Comparison of ENCODE assay signal across 15 cellular contexts in the genomic region with DNA sequence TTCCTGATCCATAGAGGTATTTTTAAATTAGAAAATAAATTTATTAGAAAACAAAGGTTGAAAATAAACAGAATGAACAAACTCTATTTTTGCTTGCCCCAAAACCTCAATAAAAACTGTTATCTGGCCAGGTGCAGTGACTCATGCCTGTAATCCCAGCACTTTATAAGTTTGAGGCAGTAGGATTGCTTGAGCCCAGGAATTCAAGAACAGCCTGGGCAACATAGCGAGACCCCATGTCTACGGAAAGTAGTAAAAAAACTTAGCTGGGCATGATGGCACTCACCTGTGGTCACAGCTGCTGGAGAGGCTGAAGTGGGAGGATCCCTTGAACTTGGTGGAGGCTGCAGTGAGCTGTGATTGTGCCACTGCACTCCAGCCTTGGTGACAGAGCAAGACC. TPM values are rescaled to one million over a fixed set of nuclear protein-coding genes. Genes with fewer than 3 reads are reported as not detected.
DNase-seq lines count a peak whose midpoint lies in the region; ATAC-seq and TF ChIP-seq lines count a peak whose summit lies in the region.
"Had no signal": no experiment of that assay in that cellular context is flagged by ENCODE, and none has a peak within 500 bp of the region (broad histone marks: within the 10 kb centered on the region; RNA-seq: fewer than 3 reads in every experiment).

No MANE protein-coding gene starts in this region.

- H3K27me3 ChIP-seq in HCT116 (ENCODE audit: insufficient read depth, low read length) (no peaks in the 10 kb centered on the region), foreskin keratinocyte (no peaks in the 10 kb centered on the region)
- H3K27me3 ChIP-seq: BLaER1 treated with 17β-estradiol and CSF1 and Interleukin-3, amounts not matched to agents 10 nM and 100 nM had no signal

- ATAC-seq in HCT116 (peak; percentile 44; the same call in 1 of the 2 replicates), foreskin keratinocyte (peak; percentile 14), GM19452 (IDR thresholded peaks at IDR 0.05; ENCODE audit: unreplicated experiment) (no peak)
- ATAC-seq: CD8-positive, alpha-beta T cell had no signal

- CTCF ChIA-PET in Calu3 (lab: Charles Lee) = no interaction called here
- CTCF ChIA-PET in HCT116 (lab: Charles Lee) = no interaction called here
- CTCF ChIA-PET in RWPE1 (lab: Yijun Ruan, JAX) = interaction anchor here (0.5 kb wide), 1 partner anchor 76 kb away, joined by 3 read pairs; no protein-coding TSS in a partner anchor

- peaks cover 26% of the 10 kb centered on the region; the same call in 1 of the 2 replicates for H4K20me1 ChIP-seq in HCT116 (ENCODE audit: insufficient read depth)

- POLR2A ChIA-PET in HCT116 (lab: Charles Lee) = no interaction called here
- POLR2A ChIA-PET in RWPE1 (lab: Yijun Ruan, JAX; ENCODE audit: low non-redundant PET) = no interaction called here

- peaks cover 26% of the 10 kb centered on the region for H3K4me1 Mint-ChIP-seq in Calu3 (ENCODE audit: low read depth, unreplicated experiment)

- H3K9me3 ChIP-seq in HCT116 (ENCODE audit: control insufficient read depth in 1 of 2, insufficient read depth in 1 of 2, low read depth in 1 of 2, low read length in 2 of 2) = no peaks in the 10 kb centered on the region
- H3K9me3 ChIP-seq: HAP-1 had no signal

- DNase-seq in Calu3 (no peak), HCT116 (ENCODE audit: low read depth, low spot score) (no peak), RWPE1 (ENCODE audit: low spot score) (no peak), foreskin keratinocyte (no peak), DMS114 treated with DMSO at 0.1 percent for 48 hours (lab: John Stamatoyannopoulos, UW; ENCODE audit: unreplicated experiment) (no peak)
- no peak for DNase-seq in stimulated activated naive CD4-positive, alpha-beta T cell (lab: John Stamatoyannopoulos, UW)
- DNase-seq: CD8-positive, alpha-beta T cell; DMS 273 treated with DMSO at 0.1 percent for 48 hours; GM23248; HFFc6 had no signal

- no peak overlapping the region for H3K9ac ChIP-seq in HCT116 (ENCODE audit: low read length)
- H3K9ac ChIP-seq: BLaER1 treated with 17β-estradiol and CSF1 and Interleukin-3, amounts not matched to agents 10 nM and 100 nM; GM23248; KMS-11 had no signal

- H3K4me2 ChIP-seq in HCT116 (ENCODE audit: low read length) = no peak overlapping the region
- H3K4me2 ChIP-seq: BLaER1 treated with 17β-estradiol and CSF1 and Interleukin-3, amounts not matched to agents 10 nM and 100 nM; KMS-11 had no signal

- no peak for TF ChIP-seq RAD21 in HCT116 (IDR thresholded peaks at IDR 0.05; ENCODE audit: low read depth)

- BruUV-seq in Calu3 (replicated peaks; lab: Mats Ljungman, UMichigan) (TSS peak; percentile 9), HCT116 (replicated peaks; lab: Mats Ljungman, UMichigan) (no TSS peak)

- no peaks in the 10 kb centered on the region for H3K9me2 ChIP-seq in HCT116 (ENCODE audit: insufficient read depth)

- H3K9me3 Mint-ChIP-seq in Calu3 (ENCODE audit: low read depth, unreplicated experiment) = no peaks in the 10 kb centered on the region
- H3K9me3 Mint-ChIP-seq: CD8-positive, alpha-beta T cell; HFFc6 had no signal

- no peak overlapping the region for H3K4me3 ChIP-seq in HCT116 (replicated peaks in 1 of 2; ENCODE audit: low read depth in 1 of 2, low read length in 2 of 2)
- H3K4me3 ChIP-seq: BLaER1 treated with 17β-estradiol and CSF1 and Interleukin-3, amounts not matched to agents 10 nM and 100 nM; GM23248; HAP-1 had no signal

- no peak overlapping the region for H3K27ac Mint-ChIP-seq in Calu3 (ENCODE audit: unreplicated experiment)
- H3K27ac Mint-ChIP-seq: B cell; CD8-positive, alpha-beta T cell; HFFc6 had no signal

- H3K27me3 Mint-ChIP-seq in Calu3 (ENCODE audit: unreplicated experiment) = no peaks in the 10 kb centered on the region
- H3K27me3 Mint-ChIP-seq: B cell had no signal

- TF ChIP-seq CTCF in Calu3 (IDR thresholded peaks at IDR 0.05; ENCODE audit: unreplicated experiment) (no peak), HCT116 (IDR thresholded peaks at IDR 0.05 in 2 of 3, conservative IDR thresholded peaks at IDR 0.05 in 1 of 3; ENCODE audit: borderline replicate concordance in 1 of 3, insufficient read depth in 1 of 3, low read depth in 2 of 3, low read length in 2 of 3) (no peak), RWPE1 (conservative IDR thresholded peaks at IDR 0.05; ENCODE audit: low read depth) (no peak), foreskin keratinocyte (conservative IDR thresholded peaks at IDR 0.05) (no peak)

- H3K27ac ChIP-seq in HCT116 (ENCODE audit: low read depth, low read length) = no peak overlapping the region
- peak overlapping the region; percentile 49 for H3K27ac ChIP-seq in RWPE1
- no peak overlapping the region for H3K27ac ChIP-seq in foreskin keratinocyte
- H3K27ac ChIP-seq: BLaER1 treated with 17β-estradiol and CSF1 and Interleukin-3, amounts not matched to agents 10 nM and 100 nM; GM23248; KMS-11 had no signal

- no peak overlapping the region for H3K4me3 Mint-ChIP-seq in Calu3 (ENCODE audit: low read depth, unreplicated experiment)
- H3K4me3 Mint-ChIP-seq: B cell; CD8-positive, alpha-beta T cell; HFFc6 had no signal

- RAD21 ChIA-PET in HCT116 (lab: Charles Lee; ENCODE audit: low non-redundant PET in 1 of 2, low total read pairs in 2 of 2, uncharacterized antibody in 2 of 2, unreplicated experiment in 2 of 2) = no interaction called here

- H2AFZ ChIP-seq in HCT116 (ENCODE audit: low read depth, low read length, poor library complexity, severe bottlenecking) = no peak overlapping the region
- H2AFZ ChIP-seq: GM23248 had no signal

- H3K79me2 ChIP-seq in HCT116 (ENCODE audit: insufficient read depth, low read length) = peaks cover 96% of the 10 kb centered on the region

- intact Hi-C loops in Calu3 (cut with micrococcal nuclease; ENCODE audit: unreplicated experiment) = no loop called here
- intact Hi-C loops in HCT116 (cut with micrococcal nuclease) = no loop called here

- no peak for TF ChIP-seq POLR2A in HCT116 (IDR thresholded peaks at IDR 0.05; ENCODE audit: borderline replicate concordance, extremely low read depth, insufficient read depth, insufficient read length)

- H3K4me1 ChIP-seq in HCT116 (ENCODE audit: control insufficient read depth in 1 of 2, insufficient read depth in 2 of 2, low read length in 2 of 2) (peaks cover 7 to 9% of the 10 kb centered on the region in 2 experiments; a peak in 2 of 4 replicates), foreskin keratinocyte (peaks cover 11% of the 10 kb centered on the region)
- H3K4me1 ChIP-seq: HAP-1 had no signal

- H3K36me3 Mint-ChIP-seq in Calu3 (ENCODE audit: insufficient read depth, unreplicated experiment) = peaks cover 9% of the 10 kb centered on the region

- H3K36me3 ChIP-seq in HCT116 (ENCODE audit: control insufficient read depth in 1 of 2, insufficient read depth in 2 of 2, low read length in 2 of 2) = no peaks in the 10 kb centered on the region
- H3K36me3 ChIP-seq: HAP-1 had no signal

TF ChIP-seq in HCT116, 20 proteins besides CTCF, POLR2A, EP300 and RAD21:
- no peak for TF ChIP-seq CEBPB (IDR thresholded peaks at IDR 0.05; ENCODE audit: low read depth)
- TF ChIP-seq SIN3A (IDR thresholded peaks at IDR 0.05; ENCODE audit: low read depth) = no peak
- TF ChIP-seq EZH2phosphoT487 (IDR thresholded peaks at IDR 0.05; ENCODE audit: borderline replicate concordance) = no peak

RNA-seq across cellular contexts. Expression of a gene that starts 10.3 kb away (rescaled TPM):
- total RNA-seq in Calu3 (2022) (25.6 and 31.2 TPM in 2 replicates), HCT116 (2021; ENCODE audit: unreplicated experiment) (44.2 TPM), foreskin keratinocyte (59.3 and 64.3 TPM in 2 replicates)
- polyA plus RNA-seq in HCT116 (2012) = 9.4 and 13.3 TPM in 2 replicates
- 10.5 and 11.1 TPM in 2 replicates for polyA plus RNA-seq in foreskin keratinocyte

RNA-seq across cellular contexts. Expression of a gene that starts 59.2 kb away (rescaled TPM):
- 13.1 and 16.0 TPM in 2 replicates for total RNA-seq in Calu3 (2022)
- 74.7 TPM for total RNA-seq in HCT116 (2021; ENCODE audit: unreplicated experiment)
- polyA plus RNA-seq in HCT116 (2012) = 55.0 and 72.1 TPM in 2 replicates
- 28.9 and 29.4 TPM in 2 replicates for total RNA-seq in foreskin keratinocyte
- polyA plus RNA-seq in foreskin keratinocyte = 22.7 and 27.0 TPM in 2 replicates
